Comparison of ENCODE assay signal across 8 cellular contexts in the genomic region with DNA sequence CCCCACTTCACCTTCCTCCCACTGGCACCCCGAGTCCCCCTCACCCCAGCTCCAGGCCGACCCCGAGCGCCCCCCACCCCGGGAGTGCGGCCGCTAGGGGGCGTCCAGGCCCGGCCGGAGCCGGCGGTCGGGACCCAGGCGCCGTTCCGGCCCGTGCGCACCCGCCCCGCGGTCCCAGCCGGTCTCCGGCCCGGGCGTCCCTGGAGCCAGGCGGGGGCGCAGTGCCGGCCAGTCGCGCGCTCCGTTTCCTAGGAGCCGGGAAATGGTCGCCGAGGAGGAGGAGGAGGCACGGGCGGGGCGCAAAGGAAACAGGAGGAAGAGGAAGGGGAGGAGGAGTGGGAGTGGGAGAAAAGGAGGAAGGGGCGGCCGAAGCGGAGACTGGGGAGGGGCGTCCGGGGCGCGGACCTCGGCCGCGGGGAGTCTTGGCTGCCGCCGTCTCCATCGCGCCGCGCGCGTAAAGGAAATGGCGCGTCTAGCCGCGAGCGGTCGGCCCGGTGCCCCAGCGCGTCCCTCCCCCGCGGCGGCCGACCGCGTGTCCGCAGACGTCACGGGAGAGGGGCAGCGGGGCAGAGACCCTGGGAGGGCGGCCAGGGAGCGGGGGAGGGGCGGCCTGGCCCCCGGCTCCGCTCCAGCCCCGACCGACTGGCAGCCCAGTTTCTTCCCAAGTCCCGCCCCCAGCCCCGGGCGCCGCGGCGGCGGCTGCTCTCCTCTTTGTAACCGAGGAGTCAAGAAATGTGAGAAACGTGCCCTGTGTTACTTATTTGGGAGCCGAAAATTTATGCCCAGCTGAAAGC. TPM values are rescaled to one million over a fixed set of nuclear protein-coding genes. Genes with fewer than 3 reads are reported as not detected.
DNase-seq lines count a peak whose midpoint lies in the region; ATAC-seq and TF ChIP-seq lines count a peak whose summit lies in the region.

No MANE protein-coding gene starts in this region.

- 0% methylated on average over 1 to 26 of the region's 92 CpGs for WGBS in esophagus squamous epithelium, 2 donors

- peak overlapping the region; percentile 89 to 98 (median 98) for H3K27ac ChIP-seq in esophagus squamous epithelium
- peak overlapping the region; percentile 82 for H3K27ac ChIP-seq in muscle layer of colon (ENCODE audit: low read depth, low read length)
- peak overlapping the region; percentile 51 for H3K27ac ChIP-seq in substantia nigra (ENCODE audit: low read depth, low read length, poor library complexity, severe bottlenecking)

- intact Hi-C loops in esophagus squamous epithelium (cut with DNase I) = no loop called here

- H3K4me3 ChIP-seq in BE2C (ENCODE audit: low read depth, low read length) = peak overlapping the region; percentile 85
- H3K4me3 ChIP-seq in esophagus squamous epithelium = peak overlapping the region; percentile 59 to 91 (median 81)
- peak overlapping the region; percentile 43 to 55 for H3K4me3 ChIP-seq in muscle layer of colon (ENCODE audit: low read depth in 1 of 2, low read length in 2 of 2)

- peak overlapping the region; percentile 33 for H3K9ac ChIP-seq in muscle layer of colon (ENCODE audit: low read length)

- H3K36me3 ChIP-seq in BE2C = peaks cover 6% of the 10 kb centered on the region
- H3K36me3 ChIP-seq in esophagus squamous epithelium = peaks cover 0 to 10% (median 0%) of the 10 kb centered on the region in 3 donors
- H3K36me3 ChIP-seq in muscle layer of colon (ENCODE audit: insufficient read depth, low read length) = peaks cover 1% of the 10 kb centered on the region

- ATAC-seq in GM19452 (IDR thresholded peaks at IDR 0.05; ENCODE audit: unreplicated experiment) = no peak

- H3K9me3 ChIP-seq in BE2C (no peaks in the 10 kb centered on the region), esophagus squamous epithelium (no peaks in the 10 kb centered on the region), muscle layer of colon (ENCODE audit: low read length) (no peaks in the 10 kb centered on the region)

- peak; percentile 93 for DNase-seq in BE2C
- DNase-seq in HCEC 1CT = peak; percentile 32
- DNase-seq in NCI-H82 (lab: John Stamatoyannopoulos, UW) = peak; percentile 88
- peak; percentile 46 for DNase-seq in activated T-cell treated with anti-CD3 and anti-CD28 coated beads, Interleukin-2, amount 50 U/mL, for 1 hour
- DNase-seq in esophagus squamous epithelium (lab: John Stamatoyannopoulos, UW) = no peak
- peak in 45 of 49 donors; percentile 20 to 84 (median 62) for DNase-seq in substantia nigra (lab: John Stamatoyannopoulos, UW)

- peak in 2 of 4 donors; percentile 37 to 60 for TF ChIP-seq POLR2A in esophagus squamous epithelium (IDR thresholded peaks at IDR 0.05)

- H3K27me3 ChIP-seq in BE2C (no peaks in the 10 kb centered on the region), esophagus squamous epithelium (peaks cover 0 to under 1% (median 0%) of the 10 kb centered on the region in 4 donors), muscle layer of colon (ENCODE audit: control insufficient read depth in 1 of 2, insufficient read depth in 2 of 2, low read length in 2 of 2) (no peaks in the 10 kb centered on the region)

- H3K4me1 ChIP-seq in BE2C (peaks cover 26% of the 10 kb centered on the region), esophagus squamous epithelium (peaks cover 9 to 44% (median 19%) of the 10 kb centered on the region in 3 donors), muscle layer of colon (ENCODE audit: insufficient read depth, low read length) (peaks cover 19% of the 10 kb centered on the region)

- TF ChIP-seq CTCF in BE2C (IDR thresholded peaks at IDR 0.05; ENCODE audit: low read depth, low read length) (peak; percentile 61), esophagus squamous epithelium (IDR thresholded peaks at IDR 0.05) (peak; percentile 67 to 92 (median 87))

RNA-seq across cellular contexts. Expression of a gene that starts 1.1 kb away (rescaled TPM):
- 45.2 TPM for polyA plus RNA-seq in BE2C (2012; ENCODE audit: insufficient read depth, insufficient read length, low read depth)
- total RNA-seq in esophagus squamous epithelium = 10 to 100 TPM; 53.6 to 89.1 (median 72.5) TPM
